In the genomic region with DNA sequence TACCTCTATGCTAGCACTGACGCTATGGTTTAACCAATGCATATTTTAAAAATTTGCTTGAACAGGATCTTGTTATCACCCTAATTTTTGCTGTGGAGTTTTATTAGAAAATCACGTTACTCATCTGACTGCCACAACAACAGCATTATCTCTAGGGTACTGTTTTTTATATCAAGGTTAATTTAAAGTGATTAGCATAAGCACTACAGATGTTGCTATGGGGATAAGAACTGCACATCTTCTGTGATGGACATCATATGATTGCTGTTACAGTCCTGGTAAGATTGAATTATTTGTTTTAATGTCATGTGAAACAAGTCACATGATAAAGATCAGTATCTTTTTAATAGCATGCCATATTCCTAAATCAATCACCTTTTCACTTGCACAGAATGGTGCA, we compare ENCODE assay signal across 9 cellular contexts.
"Had no signal": no experiment of that assay in that cellular context is flagged by ENCODE, and none has a peak within 500 bp of the region (broad histone marks: within the 10 kb centered on the region; RNA-seq: fewer than 3 reads in every experiment).

No MANE protein-coding gene starts in this region.

- H3K27me3 Mint-ChIP-seq: IgD-negative memory B cell had no signal

- H3K9me3 ChIP-seq: HAP-1 had no signal

- H3K36me3 ChIP-seq: HAP-1 had no signal

- H3K27ac ChIP-seq: GM23248, HL-60 had no signal

- ATAC-seq: HCT116, HepG2 had no signal

- H2AFZ ChIP-seq: GM23248 had no signal

- H3K27ac Mint-ChIP-seq: HFFc6, IgD-negative memory B cell had no signal

- DNase-seq: GM23248, GOT3, H7, HFFc6 had no signal

- H3K4me3 Mint-ChIP-seq: HFFc6, IgD-negative memory B cell had no signal

- H3K4me1 Mint-ChIP-seq: IgD-negative memory B cell had no signal

- H3K4me1 ChIP-seq: HAP-1 had no signal

- H3K9ac ChIP-seq: GM23248 had no signal

- H3K36me3 Mint-ChIP-seq: IgD-negative memory B cell had no signal

- H3K4me3 ChIP-seq: GM23248, HAP-1 had no signal
